In the genomic region with DNA sequence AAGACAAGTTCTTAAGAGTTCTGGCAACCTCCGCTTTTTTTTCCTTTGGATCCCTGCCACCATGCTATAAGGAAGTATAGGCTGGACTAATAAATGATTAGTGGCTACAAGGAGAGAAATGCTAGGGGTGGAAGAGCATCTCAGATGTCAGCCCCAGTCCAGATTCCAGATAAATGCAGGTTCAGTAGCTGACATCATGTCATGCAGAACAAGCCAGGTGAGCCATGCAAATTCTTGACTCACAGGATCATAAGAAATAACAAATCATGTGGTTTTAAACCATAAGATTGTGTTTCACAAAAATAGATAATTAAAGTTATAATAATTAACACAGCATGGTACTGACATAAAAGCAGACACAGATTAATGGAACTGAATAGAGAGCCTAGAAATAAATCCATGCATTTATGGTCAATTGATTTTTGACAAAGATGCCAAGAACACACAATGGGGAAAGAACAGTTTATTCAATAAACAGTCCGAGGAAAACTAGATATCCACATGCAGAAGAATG, we compare ENCODE assay signal across 25 cellular contexts.
"Had no signal": no experiment of that assay in that cellular context is flagged by ENCODE, and none has a peak within 500 bp of the region (broad histone marks: within the 10 kb centered on the region; RNA-seq: fewer than 3 reads in every experiment).

No MANE protein-coding gene starts in this region.

- H3K4me3 ChIP-seq: adrenal gland, dorsolateral prefrontal cortex, lung, sigmoid colon, thoracic aorta, vagina had no signal

- H3K9me3 Mint-ChIP-seq: activated T-cell treated with anti-CD3 and anti-CD28 coated beads, Interleukin-2, amount 50 U/mL, for 24 hours; activated T-helper 2 cell treated with anti-CD3 and anti-CD28 coated beads, Interferon-gamma antibody, Interleukin-2, Interleukin-4, amounts not matched to agents 10 μg/mL and 5 μg/mL and 100 μg/mL, durations not matched to agents 14 hours and 24 hours and 36 hours; type B pancreatic cell had no signal

- H3K27ac Mint-ChIP-seq: activated B cell treated with CpG ODN at 0.5 μM for 24 hours; activated CD4-positive, alpha-beta T cell treated with anti-CD3 and anti-CD28 coated beads for 36 hours; activated naive CD8-positive, alpha-beta T cell; activated T-cell treated with anti-CD3 and anti-CD28 coated beads, Interleukin-2, amount 50 U/mL, for 24 hours; activated T-helper 2 cell treated with anti-CD3 and anti-CD28 coated beads, Interferon-gamma antibody, Interleukin-2, Interleukin-4, amounts not matched to agents 10 μg/mL and 5 μg/mL and 100 μg/mL, durations not matched to agents 14 hours and 24 hours and 36 hours; effector memory CD8-positive, alpha-beta T cell; naive thymus-derived CD4-positive, alpha-beta T cell; progenitor cell of endocrine pancreas; type B pancreatic cell had no signal

- H3K27me3 ChIP-seq: adrenal gland, dorsolateral prefrontal cortex, sigmoid colon, vagina had no signal

- H3K4me3 Mint-ChIP-seq: activated B cell treated with CpG ODN at 0.5 μM for 24 hours; activated CD4-positive, alpha-beta T cell treated with anti-CD3 and anti-CD28 coated beads for 36 hours; activated naive CD8-positive, alpha-beta T cell; activated T-cell treated with anti-CD3 and anti-CD28 coated beads, Interleukin-2, amount 50 U/mL, for 24 hours; effector memory CD8-positive, alpha-beta T cell; naive thymus-derived CD4-positive, alpha-beta T cell; type B pancreatic cell had no signal

- H3K27me3 Mint-ChIP-seq: effector memory CD8-positive, alpha-beta T cell; progenitor cell of endocrine pancreas; type B pancreatic cell had no signal

- H3K27ac ChIP-seq: adrenal gland, dorsolateral prefrontal cortex, sigmoid colon, thoracic aorta, vagina had no signal

- H3K36me3 Mint-ChIP-seq: activated naive CD8-positive, alpha-beta T cell; naive thymus-derived CD4-positive, alpha-beta T cell; type B pancreatic cell had no signal

- H3K4me1 Mint-ChIP-seq: activated B cell treated with CpG ODN at 0.5 μM for 24 hours; activated CD4-positive, alpha-beta T cell treated with anti-CD3 and anti-CD28 coated beads for 36 hours had no signal

- H3K36me3 ChIP-seq: adrenal gland, sigmoid colon, thoracic aorta, vagina had no signal

- DNase-seq: activated B cell treated with CpG ODN at 0.5 μM for 24 hours; activated CD4-positive, alpha-beta T cell treated with anti-CD3 and anti-CD28 coated beads for 36 hours; activated CD4-positive, alpha-beta T cell treated with anti-CD3 and anti-CD28 coated beads, Interleukin-2, amount 50 U/mL, for 4 hours; activated CD8-positive, alpha-beta memory T cell treated with anti-CD3 and anti-CD28 coated beads for 24 hours; activated CD8-positive, alpha-beta memory T cell treated with anti-CD3 and anti-CD28 coated beads, Interleukin-2, amount 50 U/mL, for 4 hours; activated naive CD4-positive, alpha-beta T cell; activated T-cell treated with anti-CD3 and anti-CD28 coated beads, Interleukin-2, amount 50 U/mL, for 24 hours; adrenal gland; central memory CD4-positive, alpha-beta T cell; dorsolateral prefrontal cortex; effector memory CD8-positive, alpha-beta T cell; foreskin melanocyte; kidney; naive thymus-derived CD4-positive, alpha-beta T cell; retina; sigmoid colon; stimulated activated CD4-positive, alpha-beta T cell treated with anti-CD3 and anti-CD28 coated beads, Interleukin-4, amount 100 ng/mL, for 1 hour; stimulated activated naive CD4-positive, alpha-beta T cell treated with Interleukin-2 at 50 U/mL for 16 hours had no signal

- H3K4me1 ChIP-seq: adrenal gland, sigmoid colon, vagina had no signal

- H3K9me3 ChIP-seq: adrenal gland, sigmoid colon, thoracic aorta, vagina had no signal
